10 cellular contexts compared by ENCODE assay signal in genomic region chr22:43446881-43447280, GRCh38. TPM values are rescaled to one million over a fixed set of nuclear protein-coding genes. Genes with fewer than 3 reads are reported as not detected.
DNase-seq lines count a peak whose midpoint lies in the region; TF ChIP-seq lines count a peak whose summit lies in the region.
"Had no signal": no experiment of that assay in that cellular context is flagged by ENCODE, and none has a peak within 500 bp of the region (broad histone marks: within the 10 kb centered on the region; RNA-seq: fewer than 3 reads in every experiment).

No MANE protein-coding gene starts in this region.

- H3K4me3 ChIP-seq in lower leg skin (ENCODE audit: low read depth, poor library complexity, severe bottlenecking), result no peak overlapping the region

- no peak for TF ChIP-seq POLR2A in lower leg skin (IDR thresholded peaks at IDR 0.05)

- peak; percentile 95 for DNase-seq in COR-L47 (lab: John Stamatoyannopoulos, UW)
- DNase-seq in NCI-H1105 treated with DMSO at 0.1 percent for 48 hours (lab: John Stamatoyannopoulos, UW), result peak; percentile 88
- DNase-seq in NCI-H446 treated with DMSO at 0.1 percent for 48 hours (lab: John Stamatoyannopoulos, UW), result peak; percentile 38
- peak; percentile 1 for DNase-seq in kidney glomerular epithelial cell (lab: John Stamatoyannopoulos, UW)
- no peak for DNase-seq in HUDEP-2 (lab: John Stamatoyannopoulos, UW; ENCODE audit: unreplicated experiment in 76 of 76)
- no peak for DNase-seq in GM19238 (ENCODE audit: insufficient read length, low spot score)
- DNase-seq in hippocampal formation (lab: John Stamatoyannopoulos, UW), result no peak
- no peak for DNase-seq in lower leg skin (ENCODE audit: low spot score in 2 of 2)
- DNase-seq: activated CD8-positive, alpha-beta memory T cell treated with anti-CD3 and anti-CD28 coated beads, Interleukin-2, amount 10 ng/mL, durations not matched to agents 7 days and 5 days had no signal

- intact Hi-C loops in lower leg skin (cut with DNase I; ENCODE audit: low total_unique reads), result no loop called here

- WGBS in lower leg skin, 2 donors, result 20 to 29% methylated on average over 8 of the region's 8 CpGs

- no peak for TF ChIP-seq CTCF in lower leg skin (IDR thresholded peaks at IDR 0.05)

RNA-seq across cellular contexts. Expression of gene MPPED1, which starts 35.1 kb away (rescaled TPM):
- 1 to 10 TPM in 1 of 4 donors, under 1 TPM in 2, not detected in 1; 0.29 to 6.8 (median 0.80) TPM for total RNA-seq in lower leg skin
- total RNA-seq: activated CD8-positive, alpha-beta memory T cell treated with anti-CD3 and anti-CD28 coated beads, Interleukin-2, amount 10 ng/mL, durations not matched to agents 7 days and 5 days; fibroblast of villous mesenchyme had no signal

Comparison
In these comparisons a context has a peak if more than half of its experiments do, and no peak if none do; other contexts are left out.
1. DNase-seq: peak in COR-L47 (single experiment), NCI-H1105 treated with DMSO at 0.1 percent for 48 hours (single experiment), NCI-H446 treated with DMSO at 0.1 percent for 48 hours (single experiment) and kidney glomerular epithelial cell (single experiment); none in HUDEP-2 (0 of 76), GM19238 (single experiment), hippocampal formation (0 of 2) and lower leg skin (0 of 2).